Comparison of ENCODE assay signal across 1 cellular context in genomic region chr12:120222288-120222832, GRCh38.
TF ChIP-seq lines count a peak whose summit lies in the region.

No MANE protein-coding gene starts in this region.

TF ChIP-seq in IMR-90, 13 proteins besides CTCF, POLR2A, EP300 and RAD21:
- no peak for TF ChIP-seq CHD1 (IDR thresholded peaks at IDR 0.05; ENCODE audit: low read depth, low read length)
